ENCODE assay signal across 8 cellular contexts in genomic region chr10:29450405-29450804, GRCh38.
"Had no signal": no experiment of that assay in that cellular context is flagged by ENCODE, and none has a peak within 500 bp of the region (broad histone marks: within the 10 kb centered on the region; RNA-seq: fewer than 3 reads in every experiment).

No MANE protein-coding gene starts in this region.

- H3K4me2 ChIP-seq: GM23338 had no signal

- DNase-seq: H9, HCEC 1CT, KG1 had no signal

- H2AFZ ChIP-seq: GM23338 had no signal

- H3K4me3 ChIP-seq: GM23338 had no signal

- ATAC-seq: GM23338, HepG2 had no signal

- FAIRE-seq: H1, H54, HepG2 had no signal

- H3K27ac ChIP-seq: HL-60 had no signal
